33 cellular contexts compared by ENCODE assay signal in genomic region chr17:21079196-21079595, GRCh38.
"Had no signal": no experiment of that assay in that cellular context is flagged by ENCODE, and none has a peak within 500 bp of the region (broad histone marks: within the 10 kb centered on the region; RNA-seq: fewer than 3 reads in every experiment).

No MANE protein-coding gene starts in this region.

- H3K4me3 Mint-ChIP-seq: activated CD4-positive, alpha-beta memory T cell treated with anti-CD3 and anti-CD28 coated beads for 36 hours; activated CD4-positive, alpha-beta T cell treated with anti-CD3 and anti-CD28 coated beads for 36 hours; activated CD4-positive, alpha-beta T cell treated with anti-CD3 and anti-CD28 coated beads, Interleukin-2, amount 10 ng/mL, durations not matched to agents 24 days and 14 days; activated CD8-positive, alpha-beta memory T cell treated with anti-CD3 and anti-CD28 coated beads, Interleukin-2, amount 10 ng/mL, durations not matched to agents 7 days and 5 days; activated CD8-positive, alpha-beta T cell treated with anti-CD3 and anti-CD28 coated beads, Interleukin-2, amount 10 ng/mL, durations not matched to agents 7 days and 5 days; activated naive CD4-positive, alpha-beta T cell treated with anti-CD3 and anti-CD28 coated beads for 36 hours; activated naive CD4-positive, alpha-beta T cell treated with anti-CD3 and anti-CD28 coated beads, Interleukin-2, amount 50 U/mL, for 24 hours; activated naive CD8-positive, alpha-beta T cell treated with anti-CD3 and anti-CD28 coated beads for 36 hours; activated naive CD8-positive, alpha-beta T cell treated with anti-CD3 and anti-CD28 coated beads, Interleukin-2, amount 50 U/mL, for 24 hours; activated T-helper 1 cell treated with anti-CD3 and anti-CD28 coated beads, Interleukin-12 subunit alpha, Interleukin-12 subunit beta, Interleukin-2, Interleukin-4 antibody, amounts not matched to agents 30 ng/mL and 10 ng/mL and 1 ng/mL, durations not matched to agents 14 hours and 24 hours and 36 hours; dendritic cell treated with granulocyte-macrophage colony-stimulating factor and Interleukin-4, amounts not matched to agents 40 ng/mL and 50 ng/mL, for 4 days; endodermal cell had no signal

- H3K27me3 ChIP-seq: adrenal gland, body of pancreas, breast epithelium, cardiac muscle cell, dorsolateral prefrontal cortex, heart left ventricle had no signal

- DNase-seq: activated CD4-positive, alpha-beta memory T cell treated with anti-CD3 and anti-CD28 coated beads for 36 hours; activated CD4-positive, alpha-beta T cell treated with anti-CD3 and anti-CD28 coated beads for 36 hours; activated CD4-positive, alpha-beta T cell treated with anti-CD3 and anti-CD28 coated beads, Interleukin-2, amount 10 ng/mL, durations not matched to agents 24 days and 14 days; activated CD4-positive, CD25-positive, alpha-beta regulatory T cell; activated CD4-positive, CD25-positive, alpha-beta regulatory T cell treated with anti-CD3 and anti-CD28 coated beads, Interleukin-2, amount 50 U/mL, for 72 hours; activated CD8-positive, alpha-beta memory T cell treated with anti-CD3 and anti-CD28 coated beads, Interleukin-2, amount 10 ng/mL, durations not matched to agents 7 days and 5 days; activated CD8-positive, alpha-beta memory T cell treated with anti-CD3 and anti-CD28 coated beads, Interleukin-2, amount 50 U/mL, for 4 hours; activated CD8-positive, alpha-beta T cell treated with anti-CD3 and anti-CD28 coated beads, Interleukin-2, amount 10 ng/mL, durations not matched to agents 7 days and 5 days; activated effector memory CD4-positive, alpha-beta T cell treated with anti-CD3 and anti-CD28 coated beads, Interleukin-2, amount 50 U/mL, for 16 hours; activated naive CD4-positive, alpha-beta T cell treated with anti-CD3 and anti-CD28 coated beads for 36 hours; activated naive CD8-positive, alpha-beta T cell treated with anti-CD3 and anti-CD28 coated beads for 36 hours; activated naive CD8-positive, alpha-beta T cell treated with anti-CD3 and anti-CD28 coated beads, Interleukin-2, amount 50 U/mL, for 24 hours; activated T-cell treated with anti-CD3 and anti-CD28 coated beads, Interleukin-2, amount 50 U/mL, for 1 hour; activated T-cell treated with anti-CD3 and anti-CD28 coated beads, Interleukin-2, amount 50 U/mL, for 48 hours; adrenal gland; amygdala; aorta; body of pancreas; central memory CD4-positive, alpha-beta T cell; effector memory CD4-positive, alpha-beta T cell; endodermal cell; foreskin fibroblast; heart left ventricle; T-helper 2 cell had no signal

- H3K27ac ChIP-seq: adrenal gland, body of pancreas, breast epithelium, cardiac muscle cell, coronary artery had no signal

- H3K4me1 Mint-ChIP-seq: activated CD4-positive, alpha-beta T cell treated with anti-CD3 and anti-CD28 coated beads for 36 hours; activated CD4-positive, alpha-beta T cell treated with anti-CD3 and anti-CD28 coated beads, Interleukin-2, amount 10 ng/mL, durations not matched to agents 24 days and 14 days; activated CD8-positive, alpha-beta memory T cell treated with anti-CD3 and anti-CD28 coated beads, Interleukin-2, amount 10 ng/mL, durations not matched to agents 7 days and 5 days; activated naive CD4-positive, alpha-beta T cell treated with anti-CD3 and anti-CD28 coated beads, Interleukin-2, amount 50 U/mL, for 24 hours; activated naive CD8-positive, alpha-beta T cell treated with anti-CD3 and anti-CD28 coated beads for 36 hours; activated naive CD8-positive, alpha-beta T cell treated with anti-CD3 and anti-CD28 coated beads, Interleukin-2, amount 50 U/mL, for 24 hours had no signal

- H3K9me3 Mint-ChIP-seq: activated CD4-positive, alpha-beta memory T cell treated with anti-CD3 and anti-CD28 coated beads for 36 hours; activated CD4-positive, alpha-beta T cell treated with anti-CD3 and anti-CD28 coated beads, Interleukin-2, amount 10 ng/mL, durations not matched to agents 24 days and 14 days; activated naive CD4-positive, alpha-beta T cell treated with anti-CD3 and anti-CD28 coated beads for 36 hours; activated naive CD4-positive, alpha-beta T cell treated with anti-CD3 and anti-CD28 coated beads, Interleukin-2, amount 50 U/mL, for 24 hours; activated naive CD8-positive, alpha-beta T cell treated with anti-CD3 and anti-CD28 coated beads for 36 hours; activated naive CD8-positive, alpha-beta T cell treated with anti-CD3 and anti-CD28 coated beads, Interleukin-2, amount 50 U/mL, for 24 hours; activated T-helper 1 cell treated with anti-CD3 and anti-CD28 coated beads, Interleukin-12 subunit alpha, Interleukin-12 subunit beta, Interleukin-2, Interleukin-4 antibody, amounts not matched to agents 30 ng/mL and 10 ng/mL and 1 ng/mL, durations not matched to agents 14 hours and 24 hours and 36 hours; activated T-helper 2 cell treated with anti-CD3 and anti-CD28 coated beads, Interferon-gamma antibody, Interleukin-2, Interleukin-4, amounts not matched to agents 10 μg/mL and 5 μg/mL and 100 μg/mL, durations not matched to agents 14 hours and 24 hours and 36 hours; dendritic cell treated with granulocyte-macrophage colony-stimulating factor and Interleukin-4, amounts not matched to agents 40 ng/mL and 50 ng/mL, for 4 days had no signal

- H3K27ac Mint-ChIP-seq: activated CD4-positive, alpha-beta memory T cell treated with anti-CD3 and anti-CD28 coated beads for 36 hours; activated CD4-positive, alpha-beta T cell treated with anti-CD3 and anti-CD28 coated beads for 36 hours; activated CD4-positive, alpha-beta T cell treated with anti-CD3 and anti-CD28 coated beads, Interleukin-2, amount 10 ng/mL, durations not matched to agents 24 days and 14 days; activated CD8-positive, alpha-beta memory T cell treated with anti-CD3 and anti-CD28 coated beads, Interleukin-2, amount 10 ng/mL, durations not matched to agents 7 days and 5 days; activated CD8-positive, alpha-beta T cell treated with anti-CD3 and anti-CD28 coated beads, Interleukin-2, amount 10 ng/mL, durations not matched to agents 7 days and 5 days; activated naive CD4-positive, alpha-beta T cell treated with anti-CD3 and anti-CD28 coated beads for 36 hours; activated naive CD4-positive, alpha-beta T cell treated with anti-CD3 and anti-CD28 coated beads, Interleukin-2, amount 50 U/mL, for 24 hours; activated naive CD8-positive, alpha-beta T cell treated with anti-CD3 and anti-CD28 coated beads for 36 hours; activated naive CD8-positive, alpha-beta T cell treated with anti-CD3 and anti-CD28 coated beads, Interleukin-2, amount 50 U/mL, for 24 hours; activated T-helper 1 cell treated with anti-CD3 and anti-CD28 coated beads, Interleukin-12 subunit alpha, Interleukin-12 subunit beta, Interleukin-2, Interleukin-4 antibody, amounts not matched to agents 30 ng/mL and 10 ng/mL and 1 ng/mL, durations not matched to agents 14 hours and 24 hours and 36 hours; activated T-helper 2 cell treated with anti-CD3 and anti-CD28 coated beads, Interferon-gamma antibody, Interleukin-2, Interleukin-4, amounts not matched to agents 10 μg/mL and 5 μg/mL and 100 μg/mL, durations not matched to agents 14 hours and 24 hours and 36 hours; dendritic cell treated with granulocyte-macrophage colony-stimulating factor and Interleukin-4, amounts not matched to agents 40 ng/mL and 50 ng/mL, for 4 days; endodermal cell had no signal

- H3K36me3 Mint-ChIP-seq: activated CD4-positive, alpha-beta memory T cell treated with anti-CD3 and anti-CD28 coated beads for 36 hours; activated CD8-positive, alpha-beta memory T cell treated with anti-CD3 and anti-CD28 coated beads, Interleukin-2, amount 10 ng/mL, durations not matched to agents 7 days and 5 days; activated naive CD4-positive, alpha-beta T cell treated with anti-CD3 and anti-CD28 coated beads, Interleukin-2, amount 50 U/mL, for 24 hours; activated naive CD8-positive, alpha-beta T cell treated with anti-CD3 and anti-CD28 coated beads for 36 hours had no signal

- ATAC-seq: activated CD4-positive, alpha-beta T cell treated with anti-CD3 and anti-CD28 coated beads for 36 hours; activated CD8-positive, alpha-beta memory T cell treated with anti-CD3 and anti-CD28 coated beads, Interleukin-2, amount 10 ng/mL, durations not matched to agents 7 days and 5 days; activated CD8-positive, alpha-beta T cell treated with anti-CD3 and anti-CD28 coated beads, Interleukin-2, amount 10 ng/mL, durations not matched to agents 7 days and 5 days; activated naive CD8-positive, alpha-beta T cell treated with anti-CD3 and anti-CD28 coated beads, Interleukin-2, amount 50 U/mL, for 24 hours; body of pancreas; esophagus mucosa; heart left ventricle had no signal

- H3K9me3 ChIP-seq: adrenal gland, body of pancreas, breast epithelium, heart left ventricle had no signal

- H3K4me1 ChIP-seq: body of pancreas, breast epithelium had no signal

- H3K27me3 Mint-ChIP-seq: activated naive CD8-positive, alpha-beta T cell treated with anti-CD3 and anti-CD28 coated beads, Interleukin-2, amount 50 U/mL, for 24 hours had no signal

- H3K4me3 ChIP-seq: adrenal gland, body of pancreas, breast epithelium, cardiac muscle cell, coronary artery, heart left ventricle had no signal

- H3K36me3 ChIP-seq: adrenal gland, breast epithelium, cardiac muscle cell, heart left ventricle had no signal
